Comparison of ENCODE assay signal across 8 cellular contexts in genomic region chr16:67249178-67249759, GRCh38. TPM values are rescaled to one million over a fixed set of nuclear protein-coding genes. Genes with fewer than 3 reads are reported as not detected.
A peak's percentile ranks its signal among the peaks of the same experiment; 100 is the strongest.
DNase-seq lines count a peak whose midpoint lies in the region; TF ChIP-seq lines count a peak whose summit lies in the region.

No MANE protein-coding gene starts in this region.

- intact Hi-C loops in posterior vena cava (cut with DNase I) = no loop called here

- H3K4me3 ChIP-seq in GM12864 (ENCODE audit: low read depth, low read length) (peak overlapping the region; percentile 73), fibroblast of pulmonary artery (replicated peaks; ENCODE audit: low read depth, low read length) (peak overlapping the region; percentile 55), skeletal muscle cell (ENCODE audit: low read depth, low read length) (peak overlapping the region; percentile 91)

- DNase-seq in GM12864 (ENCODE audit: low read depth) = no peak
- DNase-seq in SK-N-DZ (ENCODE audit: low spot score) = peak; percentile 42
- DNase-seq in fibroblast of pulmonary artery (ENCODE audit: low read depth) = no peak
- no peak for DNase-seq in skeletal muscle cell (ENCODE audit: low read depth)
- DNase-seq in cerebellum (ENCODE audit: low spot score) = no peak
- no peak for DNase-seq in posterior vena cava (ENCODE audit: low spot score)
- no peak for DNase-seq in GF-D8 (lab: John Stamatoyannopoulos, UW)
- DNase-seq in medulla oblongata (ENCODE audit: extremely low spot score) = no peak

- no peak for TF ChIP-seq CTCF in GM12864 (IDR thresholded peaks at IDR 0.05; ENCODE audit: low read depth, low read length, missing control alignments)
- TF ChIP-seq CTCF in fibroblast of pulmonary artery (IDR thresholded peaks at IDR 0.05; ENCODE audit: low read length, missing control alignments) = no peak

RNA-seq across cellular contexts. Expression of gene SLC9A5, which starts 0.5 kb away (rescaled TPM):
- 1.7 TPM in 2 replicates for polyA plus RNA-seq in SK-N-DZ (2014; cell fraction: cytosol; rRNA removed)
- polyA plus RNA-seq in SK-N-DZ (2014; cell fraction: nucleus; rRNA removed) = 8.7 and 11.9 TPM in 2 replicates
- total RNA-seq in cerebellum = 3.9 TPM
- 1 to 10 TPM in 1 of 2 donors, under 1 TPM in 1; 0.57 to 1.1 TPM for total RNA-seq in posterior vena cava

RNA-seq across cellular contexts. Expression of gene FHOD1, which starts 2.0 kb away (rescaled TPM):
- polyA plus RNA-seq in SK-N-DZ (2014; cell fraction: cytosol; rRNA removed) = 15.7 and 18.3 TPM in 2 replicates
- 50.0 and 79.1 TPM in 2 replicates for polyA plus RNA-seq in SK-N-DZ (2014; cell fraction: nucleus; rRNA removed)
- 5.8 TPM for total RNA-seq in cerebellum
- total RNA-seq in posterior vena cava = 10 to 100 TPM; 23.8 to 32.9 TPM

RNA-seq across cellular contexts. Expression of gene TMEM208, which starts 22.3 kb away (rescaled TPM):
- 61.0 and 71.6 TPM in 2 replicates for polyA plus RNA-seq in SK-N-DZ (2014; cell fraction: cytosol; rRNA removed)
- 41.0 and 59.2 TPM in 2 replicates for polyA plus RNA-seq in SK-N-DZ (2014; cell fraction: nucleus; rRNA removed)
- total RNA-seq in cerebellum (10.7 TPM), posterior vena cava (10 to 100 TPM; 25.1 to 33.1 TPM)

RNA-seq across cellular contexts. Expression of gene PLEKHG4, which starts 30.1 kb away (rescaled TPM):
- 40.7 and 45.1 TPM in 2 replicates for polyA plus RNA-seq in SK-N-DZ (2014; cell fraction: cytosol; rRNA removed)
- 187 and 192 TPM in 2 replicates for polyA plus RNA-seq in SK-N-DZ (2014; cell fraction: nucleus; rRNA removed)
- 3.9 TPM for total RNA-seq in cerebellum
- total RNA-seq in posterior vena cava = 1 to 10 TPM; 3.2 to 5.4 TPM

RNA-seq across cellular contexts. Expression of gene ELMO3, which starts 50.3 kb away (rescaled TPM):
- polyA plus RNA-seq in SK-N-DZ (2014; cell fraction: cytosol; rRNA removed) = 1.8 and 3.1 TPM in 2 replicates
- 30.9 and 36.3 TPM in 2 replicates for polyA plus RNA-seq in SK-N-DZ (2014; cell fraction: nucleus; rRNA removed)
- total RNA-seq in cerebellum (0.54 TPM), posterior vena cava (1 to 10 TPM in 1 of 2 donors, under 1 TPM in 1; 0.93 to 1.2 TPM)
